In the genomic region with DNA sequence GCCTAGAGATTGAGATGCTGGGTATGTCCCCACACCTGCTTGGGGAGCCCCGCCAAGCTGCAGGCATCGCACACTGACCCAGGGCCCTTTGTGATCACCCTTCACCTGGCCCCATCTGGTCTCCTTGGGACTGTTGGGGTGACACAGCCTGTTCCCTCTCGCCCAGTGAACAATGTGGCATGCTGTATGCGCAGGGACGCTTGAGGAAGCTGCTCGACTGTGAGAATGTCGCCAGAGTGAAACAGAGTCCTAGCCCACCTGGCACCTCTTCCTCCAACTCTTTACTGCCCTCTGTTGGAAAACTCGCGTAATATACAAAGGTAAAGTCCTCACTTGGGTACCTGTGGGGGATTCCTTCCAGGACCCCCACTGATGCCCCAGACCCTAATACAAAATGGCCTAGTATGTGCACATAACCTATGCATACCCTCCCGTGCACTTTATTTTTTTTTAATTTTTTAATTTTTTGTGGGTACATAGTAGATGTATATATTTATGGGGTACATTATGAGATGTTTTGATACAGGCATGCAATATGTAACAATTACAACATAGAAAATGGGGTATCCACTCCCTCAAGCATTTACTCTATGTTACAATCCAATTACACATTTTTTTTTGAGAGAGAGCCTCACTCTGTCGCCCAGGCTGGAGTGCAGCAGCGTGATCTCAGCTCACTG, we compare ENCODE assay signal across 6 cellular contexts. TPM values are rescaled to one million over a fixed set of nuclear protein-coding genes. Genes with fewer than 3 reads are reported as not detected.
DNase-seq lines count a peak whose midpoint lies in the region; ATAC-seq lines count a peak whose summit lies in the region.

No MANE protein-coding gene starts in this region.

- intact Hi-C loops in activated CD4-positive, alpha-beta T cell treated with anti-CD3 and anti-CD28 coated beads for 36 hours (cut with DNase I, micrococcal nuclease), result loop anchor here in 1 of 2 experiments (1.0 to 5.0 kb wide), 4 partner anchors 61 to 200 kb away; no protein-coding TSS in a partner anchor
- intact Hi-C loops in left colon (cut with DNase I, micrococcal nuclease), result no loop called here

- POLR2A ChIA-PET in activated CD4-positive, alpha-beta T cell treated with anti-CD3 and anti-CD28 coated beads for 36 hours (lab: Charles Lee), result interaction anchor here (0.6 to 1.0 kb wide), 2 partner anchors 9 kb away, joined by 3 to 4 read pairs; partner anchors contain the start of gene TRAPPC6A

- CTCF ChIA-PET in activated CD4-positive, alpha-beta T cell treated with anti-CD3 and anti-CD28 coated beads for 36 hours (lab: Charles Lee), result interaction anchor here (0.6 to 1.9 kb wide), 10 partner anchors 9 to 323 kb away, joined by 3 to 9 read pairs (median 3); partner anchors contain the start of genes BLOC1S3, PPP1R37 and TRAPPC6A

- peaks cover 5% of the 10 kb centered on the region for H3K4me1 Mint-ChIP-seq in activated CD4-positive, alpha-beta T cell treated with anti-CD3 and anti-CD28 coated beads for 36 hours

- H3K9me3 Mint-ChIP-seq in activated CD4-positive, alpha-beta T cell treated with anti-CD3 and anti-CD28 coated beads for 36 hours (ENCODE audit: low read depth), result no peaks in the 10 kb centered on the region

- no peaks in the 10 kb centered on the region for H3K36me3 Mint-ChIP-seq in activated CD4-positive, alpha-beta T cell treated with anti-CD3 and anti-CD28 coated beads for 36 hours (ENCODE audit: low read depth)

- ATAC-seq in activated CD4-positive, alpha-beta T cell treated with anti-CD3 and anti-CD28 coated beads for 36 hours, result peak; percentile 83
- ATAC-seq in left colon, result peak; percentile 50
- no peak for ATAC-seq in HG03097 (IDR thresholded peaks at IDR 0.05; ENCODE audit: low FRiP score, unreplicated experiment)

- DNase-seq in activated CD4-positive, alpha-beta T cell treated with anti-CD3 and anti-CD28 coated beads for 36 hours, result peak; percentile 38
- DNase-seq in activated CD4-positive, alpha-beta T cell treated with anti-CD3 and anti-CD28 coated beads, Interleukin-2, amount 50 U/mL, for 48 hours, result no peak
- peak; percentile 65 for DNase-seq in SW480 (ENCODE audit: low spot score)
- DNase-seq in left colon, result no peak
- no peak for DNase-seq in stimulated activated CD4-positive, alpha-beta T cell treated with anti-CD3 and anti-CD28 coated beads, Interleukin-4, amount 100 ng/mL, for 4 hours

- no peaks in the 10 kb centered on the region for H3K27me3 Mint-ChIP-seq in activated CD4-positive, alpha-beta T cell treated with anti-CD3 and anti-CD28 coated beads for 36 hours

- no peak overlapping the region for H3K27ac Mint-ChIP-seq in activated CD4-positive, alpha-beta T cell treated with anti-CD3 and anti-CD28 coated beads for 36 hours

- H3K4me3 Mint-ChIP-seq in activated CD4-positive, alpha-beta T cell treated with anti-CD3 and anti-CD28 coated beads for 36 hours, result no peak overlapping the region

RNA-seq across cellular contexts. Expression of gene BLOC1S3, which starts 9.0 kb away (rescaled TPM):
- total RNA-seq in activated CD4-positive, alpha-beta T cell treated with anti-CD3 and anti-CD28 coated beads for 36 hours, result 10 to 100 TPM; 10.7 to 11.2 TPM
- 10 to 100 TPM; 11.2 to 13.5 TPM for total RNA-seq in left colon

RNA-seq across cellular contexts. Expression of gene TRAPPC6A, which starts 9.5 kb away (rescaled TPM):
- total RNA-seq in activated CD4-positive, alpha-beta T cell treated with anti-CD3 and anti-CD28 coated beads for 36 hours, result 10 to 100 TPM; 18.3 to 25.1 TPM
- 10 to 100 TPM; 45.0 to 46.9 TPM for total RNA-seq in left colon

RNA-seq across cellular contexts. Expression of gene NKPD1, which starts 26.8 kb away (rescaled TPM):
- total RNA-seq in activated CD4-positive, alpha-beta T cell treated with anti-CD3 and anti-CD28 coated beads for 36 hours, result under 1 TPM; 0.09 to 0.11 TPM
- under 1 TPM; 0.08 to 0.15 TPM for total RNA-seq in left colon

RNA-seq across cellular contexts. Expression of gene EXOC3L2, which starts 57.6 kb away (rescaled TPM):
- not detected for total RNA-seq in activated CD4-positive, alpha-beta T cell treated with anti-CD3 and anti-CD28 coated beads for 36 hours
- 1 to 10 TPM; 1.3 to 1.4 TPM for total RNA-seq in left colon

Comparison
In these comparisons a context has a peak if more than half of its experiments do, and no peak if none do; other contexts are left out.
1. DNase-seq: peak in activated CD4-positive, alpha-beta T cell treated with anti-CD3 and anti-CD28 coated beads for 36 hours (single experiment) and SW480 (single experiment); none in activated CD4-positive, alpha-beta T cell treated with anti-CD3 and anti-CD28 coated beads, Interleukin-2, amount 50 U/mL, for 48 hours (0 of 2), left colon (0 of 2) and stimulated activated CD4-positive, alpha-beta T cell treated with anti-CD3 and anti-CD28 coated beads, Interleukin-4, amount 100 ng/mL, for 4 hours (0 of 2).